ENCODE assay signal across 8 cellular contexts in genomic region chr16:70381604-70382342, GRCh38. TPM values are rescaled to one million over a fixed set of nuclear protein-coding genes. Genes with fewer than 3 reads are reported as not detected.
DNase-seq lines count a peak whose midpoint lies in the region; ATAC-seq and TF ChIP-seq lines count a peak whose summit lies in the region.

No MANE protein-coding gene starts in this region.

- no peak for TF ChIP-seq POLR2A in suprapubic skin (IDR thresholded peaks at IDR 0.05)

- ATAC-seq in GM18517 (IDR thresholded peaks at IDR 0.05; ENCODE audit: unreplicated experiment) = no peak

- peaks cover 17% of the 10 kb centered on the region for H3K4me1 Mint-ChIP-seq in activated naive CD8-positive, alpha-beta T cell treated with anti-CD3 and anti-CD28 coated beads for 36 hours
- H3K4me1 Mint-ChIP-seq in immature natural killer cell = peaks cover 21 to 26% of the 10 kb centered on the region in 2 donors

- peak overlapping the region; percentile 79 for H3K4me3 ChIP-seq in suprapubic skin

- peaks cover 3% of the 10 kb centered on the region for H3K27me3 Mint-ChIP-seq in activated naive CD8-positive, alpha-beta T cell treated with anti-CD3 and anti-CD28 coated beads for 36 hours
- peaks cover 3 to 7% (median 4%) of the 10 kb centered on the region in 3 donors for H3K27me3 Mint-ChIP-seq in immature natural killer cell (ENCODE audit: low read depth in 3 of 3)

- peak overlapping the region; percentile 95 for H3K4me3 Mint-ChIP-seq in activated naive CD8-positive, alpha-beta T cell treated with anti-CD3 and anti-CD28 coated beads for 36 hours
- peak overlapping the region; percentile 96 to 99 (median 99) for H3K4me3 Mint-ChIP-seq in immature natural killer cell

- H3K4me1 ChIP-seq in suprapubic skin = peaks cover 29% of the 10 kb centered on the region

- peak; percentile 33 for DNase-seq in stimulated activated CD8-positive, alpha-beta memory T cell treated with anti-CD3 and anti-CD28 coated beads, Interleukin-7, amount 100 ng/mL, for 24 hours (ENCODE audit: low read depth)
- DNase-seq in stimulated activated CD8-positive, alpha-beta memory T cell treated with anti-CD3 and anti-CD28 coated beads, Interleukin-4, amount 100 ng/mL, for 48 hours = no peak
- no peak for DNase-seq in activated naive CD8-positive, alpha-beta T cell treated with anti-CD3 and anti-CD28 coated beads for 36 hours
- no peak for DNase-seq in immature natural killer cell
- no peak for DNase-seq in suprapubic skin (ENCODE audit: low spot score in 2 of 2)
- no peak for DNase-seq in NCI-H524 treated with DMSO at 0.1 percent for 48 hours (lab: John Stamatoyannopoulos, UW)
- no peak for DNase-seq in NK-92 treated with Interleukin-12 subunit alpha and Interleukin-12 subunit beta, amount 100 ng/mL, for 24 hours (lab: John Stamatoyannopoulos, UW)

- no peak for TF ChIP-seq CTCF in suprapubic skin (IDR thresholded peaks at IDR 0.05)

- WGBS in suprapubic skin = 49% methylated on average over 14 of the region's 47 CpGs

- peak overlapping the region; percentile 92 for H3K27ac ChIP-seq in suprapubic skin

- no peaks in the 10 kb centered on the region for H3K9me3 Mint-ChIP-seq in activated naive CD8-positive, alpha-beta T cell treated with anti-CD3 and anti-CD28 coated beads for 36 hours
- no peaks in the 10 kb centered on the region for H3K9me3 Mint-ChIP-seq in immature natural killer cell

- peaks cover 17% of the 10 kb centered on the region for H3K36me3 Mint-ChIP-seq in activated naive CD8-positive, alpha-beta T cell treated with anti-CD3 and anti-CD28 coated beads for 36 hours
- H3K36me3 Mint-ChIP-seq in immature natural killer cell = peaks cover 4 to 8% (median 5%) of the 10 kb centered on the region in 3 donors

- no peaks in the 10 kb centered on the region for H3K27me3 ChIP-seq in suprapubic skin

- H3K36me3 ChIP-seq in suprapubic skin = peaks cover 7% of the 10 kb centered on the region

- H3K9me3 ChIP-seq in suprapubic skin = no peaks in the 10 kb centered on the region

- TF ChIP-seq EP300 in suprapubic skin (IDR thresholded peaks at IDR 0.05) = no peak

- peak overlapping the region; percentile 98 for H3K27ac Mint-ChIP-seq in activated naive CD8-positive, alpha-beta T cell treated with anti-CD3 and anti-CD28 coated beads for 36 hours
- peak overlapping the region; percentile 55 to 99 (median 92) for H3K27ac Mint-ChIP-seq in immature natural killer cell

RNA-seq across cellular contexts. Expression of gene DDX19A, which starts 35.1 kb away (rescaled TPM):
- 10 to 100 TPM; 67.4 to 72.1 TPM for total RNA-seq in activated naive CD8-positive, alpha-beta T cell treated with anti-CD3 and anti-CD28 coated beads for 36 hours
- 10 to 100 TPM; 25.3 to 47.1 (median 27.4) TPM for polyA plus RNA-seq in immature natural killer cell
- 10 to 100 TPM; 37.1 to 55.9 (median 42.5) TPM for total RNA-seq in suprapubic skin

RNA-seq across cellular contexts. Expression of gene ST3GAL2, which starts 57.1 kb away (rescaled TPM):
- total RNA-seq in activated naive CD8-positive, alpha-beta T cell treated with anti-CD3 and anti-CD28 coated beads for 36 hours = 10 to 100 TPM; 21.5 to 23.3 TPM
- polyA plus RNA-seq in immature natural killer cell = 10 to 100 TPM; 11.1 to 20.7 (median 17.4) TPM
- total RNA-seq in suprapubic skin = 10 to 100 TPM in 3 of 4 donors, 1 to 10 TPM in 1; 7.1 to 16.5 (median 11.1) TPM
